ENCODE assay signal across 1 cellular context in the genomic region with DNA sequence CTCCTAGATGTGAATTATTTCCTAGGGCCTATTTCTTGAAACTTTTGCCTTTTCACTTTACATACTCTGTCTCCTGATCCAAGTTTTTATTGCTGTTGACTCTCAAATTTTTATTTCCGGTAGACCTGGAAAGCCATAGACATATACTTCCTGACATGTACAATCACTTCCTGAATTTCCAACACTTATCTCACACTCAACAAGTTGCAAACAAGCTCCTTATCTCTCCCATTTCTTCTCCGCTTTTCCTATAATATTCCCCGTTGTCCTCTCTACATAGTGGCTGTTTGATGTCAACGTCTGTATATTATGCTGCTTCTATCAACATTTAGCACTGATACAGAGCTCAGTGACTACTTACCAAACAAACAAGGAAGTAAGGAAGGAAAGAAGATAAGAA.
TF ChIP-seq lines count a peak whose summit lies in the region.

No MANE protein-coding gene starts in this region.

TF ChIP-seq in GM12878, 131 proteins besides CTCF, POLR2A, EP300 and RAD21:
- TF ChIP-seq, protein P1, sequence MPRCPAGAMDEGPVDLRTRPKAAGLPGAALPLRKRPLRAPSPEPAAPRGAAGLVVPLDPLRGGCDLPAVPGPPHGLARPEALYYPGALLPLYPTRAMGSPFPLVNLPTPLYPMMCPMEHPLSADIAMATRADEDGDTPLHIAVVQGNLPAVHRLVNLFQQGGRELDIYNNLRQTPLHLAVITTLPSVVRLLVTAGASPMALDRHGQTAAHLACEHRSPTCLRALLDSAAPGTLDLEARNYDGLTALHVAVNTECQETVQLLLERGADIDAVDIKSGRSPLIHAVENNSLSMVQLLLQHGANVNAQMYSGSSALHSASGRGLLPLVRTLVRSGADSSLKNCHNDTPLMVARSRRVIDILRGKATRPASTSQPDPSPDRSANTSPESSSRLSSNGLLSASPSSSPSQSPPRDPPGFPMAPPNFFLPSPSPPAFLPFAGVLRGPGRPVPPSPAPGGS (IDR thresholded peaks at IDR 0.05; ENCODE audit: borderline replicate concordance, insufficient read depth, low read depth, low read length, poor library complexity, severe bottlenecking) = no peak
- TF ChIP-seq ZNF274 (IDR thresholded peaks at IDR 0.05; ENCODE audit: insufficient read depth, insufficient read length) (no peak), WRNIP1 (IDR thresholded peaks at IDR 0.05; ENCODE audit: borderline replicate concordance, low read depth, low read length) (no peak), ZNF24 (IDR thresholded peaks at IDR 0.05) (no peak), TAF1 (IDR thresholded peaks at IDR 0.05; ENCODE audit: borderline replicate concordance, low read depth, low read length) (no peak)
- TF ChIP-seq, protein P2, sequence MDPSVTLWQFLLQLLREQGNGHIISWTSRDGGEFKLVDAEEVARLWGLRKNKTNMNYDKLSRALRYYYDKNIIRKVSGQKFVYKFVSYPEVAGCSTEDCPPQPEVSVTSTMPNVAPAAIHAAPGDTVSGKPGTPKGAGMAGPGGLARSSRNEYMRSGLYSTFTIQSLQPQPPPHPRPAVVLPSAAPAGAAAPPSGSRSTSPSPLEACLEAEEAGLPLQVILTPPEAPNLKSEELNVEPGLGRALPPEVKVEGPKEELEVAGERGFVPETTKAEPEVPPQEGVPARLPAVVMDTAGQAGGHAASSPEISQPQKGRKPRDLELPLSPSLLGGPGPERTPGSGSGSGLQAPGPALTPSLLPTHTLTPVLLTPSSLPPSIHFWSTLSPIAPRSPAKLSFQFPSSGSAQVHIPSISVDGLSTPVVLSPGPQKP (IDR thresholded peaks at IDR 0.05; ENCODE audit: low read depth, low read length) = no peak
